ENCODE assay signal across 29 cellular contexts in the genomic region with DNA sequence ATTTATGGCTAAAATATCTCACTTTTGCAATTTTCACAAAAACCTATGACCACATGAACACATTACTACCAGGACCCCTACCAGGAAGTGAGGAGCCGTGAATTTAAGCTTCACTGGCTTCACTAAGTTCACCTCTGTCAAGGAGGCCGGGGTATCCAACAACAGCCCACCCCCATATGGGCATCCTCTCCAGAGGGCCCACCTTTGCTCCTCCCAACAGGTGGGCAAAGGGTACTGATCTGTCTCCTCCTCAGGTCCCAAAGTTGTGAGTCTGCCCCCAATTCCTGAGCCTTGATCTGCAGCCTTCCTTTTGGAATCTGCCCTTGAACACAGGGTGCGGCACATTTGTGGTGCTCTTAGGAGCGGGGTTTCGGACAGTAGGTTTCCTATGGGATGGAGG.
"Had no signal": no experiment of that assay in that cellular context is flagged by ENCODE, and none has a peak within 500 bp of the region (broad histone marks: within the 10 kb centered on the region; RNA-seq: fewer than 3 reads in every experiment).

No MANE protein-coding gene starts in this region.

- H3K27ac Mint-ChIP-seq: mesothelial cell of epicardium; naive B cell; natural killer cell; nephron progenitor cell; neural progenitor cell; stimulated activated effector memory CD8-positive, alpha-beta T cell treated with anti-CD3 and anti-CD28 coated beads, Interleukin-12 subunit alpha, Interleukin-12 subunit beta, amount 100 ng/mL, for 72 hours; stimulated activated naive CD8-positive, alpha-beta T cell treated with anti-CD3 and anti-CD28 coated beads, Interleukin-15, Interleukin-2, amounts not matched to agents 100 ng/mL and 50 ng/mL, for 24 hours had no signal

- H3K4me3 Mint-ChIP-seq: mesothelial cell of epicardium; naive B cell; natural killer cell; nephron progenitor cell; neural progenitor cell; stimulated activated effector memory CD8-positive, alpha-beta T cell treated with anti-CD3 and anti-CD28 coated beads, Interleukin-12 subunit alpha, Interleukin-12 subunit beta, amount 100 ng/mL, for 72 hours; stimulated activated naive CD8-positive, alpha-beta T cell treated with anti-CD3 and anti-CD28 coated beads, Interleukin-15, Interleukin-2, amounts not matched to agents 100 ng/mL and 50 ng/mL, for 24 hours had no signal

- H3K36me3 ChIP-seq: neural progenitor cell, neutrophil, ovary, prostate gland, suprapubic skin, thoracic aorta, tibial artery, upper lobe of right lung had no signal

- H3K4me1 ChIP-seq: neural progenitor cell, prostate gland, suprapubic skin, tibial artery, upper lobe of right lung had no signal

- H3K27ac ChIP-seq: neural progenitor cell, neutrophil, ovary, prostate gland, skin epidermis, suprapubic skin, thoracic aorta, tibial artery, upper lobe of right lung had no signal

- DNase-seq: hippocampal formation; kidney glomerular epithelial cell; left cardiac atrium; mesendoderm; naive B cell; natural killer cell; nephron progenitor cell; occipital lobe; ovary; retina; right cardiac atrium; stimulated activated CD4-positive, alpha-beta T cell treated with anti-CD3 and anti-CD28 coated beads, Interleukin-12 subunit alpha, Interleukin-12 subunit beta, amount 100 ng/mL, for 4 hours; stimulated activated CD4-positive, alpha-beta T cell treated with anti-CD3 and anti-CD28 coated beads, Interleukin-15, amount 100 ng/mL, for 24 hours; stimulated activated CD4-positive, alpha-beta T cell treated with anti-CD3 and anti-CD28 coated beads, Interleukin-2, amount 100 ng/mL, for 24 hours; stimulated activated CD4-positive, alpha-beta T cell treated with anti-CD3 and anti-CD28 coated beads, Interleukin-4, amount 100 ng/mL, for 1 hour; stimulated activated naive CD4-positive, alpha-beta T cell; tibial artery; trophoblast cell; upper lobe of right lung had no signal

- H3K36me3 Mint-ChIP-seq: mesothelial cell of epicardium; naive B cell; natural killer cell; neural progenitor cell; stimulated activated effector memory CD8-positive, alpha-beta T cell treated with anti-CD3 and anti-CD28 coated beads, Interleukin-12 subunit alpha, Interleukin-12 subunit beta, amount 100 ng/mL, for 72 hours had no signal

- H3K27me3 ChIP-seq: ovary, upper lobe of right lung had no signal

- H3K4me1 Mint-ChIP-seq: mesothelial cell of epicardium; natural killer cell; neural progenitor cell; stimulated activated effector memory CD8-positive, alpha-beta T cell treated with anti-CD3 and anti-CD28 coated beads, Interleukin-12 subunit alpha, Interleukin-12 subunit beta, amount 100 ng/mL, for 72 hours had no signal

- H3K9me3 ChIP-seq: neutrophil, ovary, prostate gland, suprapubic skin, thoracic aorta, upper lobe of right lung had no signal

- H3K4me3 ChIP-seq: lung, neural progenitor cell, ovary, prostate gland, skin epidermis, suprapubic skin, thoracic aorta, tibial artery, upper lobe of right lung had no signal

- H3K4me2 ChIP-seq: neural progenitor cell had no signal

- H2AFZ ChIP-seq: neural progenitor cell had no signal

- H3K9me3 Mint-ChIP-seq: natural killer cell; stimulated activated effector memory CD8-positive, alpha-beta T cell treated with anti-CD3 and anti-CD28 coated beads, Interleukin-12 subunit alpha, Interleukin-12 subunit beta, amount 100 ng/mL, for 72 hours; stimulated activated naive CD8-positive, alpha-beta T cell treated with anti-CD3 and anti-CD28 coated beads, Interleukin-15, Interleukin-2, amounts not matched to agents 100 ng/mL and 50 ng/mL, for 24 hours had no signal
